2 cellular contexts compared by ENCODE assay signal in genomic region chr4:179116581-179116980, GRCh38.
TF ChIP-seq lines count a peak whose summit lies in the region.

No MANE protein-coding gene starts in this region.

TF ChIP-seq in WTC11, 78 proteins besides CTCF, POLR2A, EP300 and RAD21:
- TF ChIP-seq JUN (CRISPR knock-in tag; IDR thresholded peaks at IDR 0.05) (no peak), ZNF671 (CRISPR knock-in tag; IDR thresholded peaks at IDR 0.05) (no peak), ZNF138 (CRISPR knock-in tag; conservative IDR thresholded peaks at IDR 0.05) (no peak), NFYB (CRISPR knock-in tag; conservative IDR thresholded peaks at IDR 0.05; ENCODE audit: low read depth) (no peak), KAT7 (CRISPR knock-in tag; IDR thresholded peaks at IDR 0.05; ENCODE audit: borderline replicate concordance) (no peak), ZNF263 (CRISPR knock-in tag; IDR thresholded peaks at IDR 0.05; ENCODE audit: low read depth) (no peak), ATF3 (CRISPR knock-in tag; conservative IDR thresholded peaks at IDR 0.05) (no peak), USF1 (CRISPR knock-in tag; IDR thresholded peaks at IDR 0.05) (no peak), E2F4 (CRISPR knock-in tag; IDR thresholded peaks at IDR 0.05; ENCODE audit: borderline replicate concordance, low read depth) (no peak), AFF4 (CRISPR knock-in tag; IDR thresholded peaks at IDR 0.05; ENCODE audit: borderline replicate concordance) (no peak), FOXP4 (CRISPR knock-in tag; IDR thresholded peaks at IDR 0.05) (no peak), HMGA2 (CRISPR knock-in tag; IDR thresholded peaks at IDR 0.05) (no peak), STAT6 (CRISPR knock-in tag; conservative IDR thresholded peaks at IDR 0.05; ENCODE audit: low read depth) (no peak), CREB1 (CRISPR knock-in tag; IDR thresholded peaks at IDR 0.05) (no peak), ATF1 (CRISPR knock-in tag; IDR thresholded peaks at IDR 0.05) (no peak), RELA (CRISPR knock-in tag; IDR thresholded peaks at IDR 0.05; ENCODE audit: borderline replicate concordance) (no peak), SP1 (CRISPR knock-in tag; conservative IDR thresholded peaks at IDR 0.05) (no peak)

TF ChIP-seq in GM12878, 131 proteins besides CTCF, POLR2A, EP300 and RAD21:
- TF ChIP-seq CHD1 (IDR thresholded peaks at IDR 0.05; ENCODE audit: low read depth, low read length) = no peak
TF ChIP-seq in GM12878: peak in this region for 0.
